1 cellular context compared by ENCODE assay signal in genomic region chr6:27809939-27810767, GRCh38.
TF ChIP-seq lines count a peak whose summit lies in the region.

No MANE protein-coding gene starts in this region.

TF ChIP-seq in HepG2, 621 proteins besides CTCF, POLR2A, EP300 and RAD21 (continued from another document and continues in another):
- TF ChIP-seq, protein P1, sequence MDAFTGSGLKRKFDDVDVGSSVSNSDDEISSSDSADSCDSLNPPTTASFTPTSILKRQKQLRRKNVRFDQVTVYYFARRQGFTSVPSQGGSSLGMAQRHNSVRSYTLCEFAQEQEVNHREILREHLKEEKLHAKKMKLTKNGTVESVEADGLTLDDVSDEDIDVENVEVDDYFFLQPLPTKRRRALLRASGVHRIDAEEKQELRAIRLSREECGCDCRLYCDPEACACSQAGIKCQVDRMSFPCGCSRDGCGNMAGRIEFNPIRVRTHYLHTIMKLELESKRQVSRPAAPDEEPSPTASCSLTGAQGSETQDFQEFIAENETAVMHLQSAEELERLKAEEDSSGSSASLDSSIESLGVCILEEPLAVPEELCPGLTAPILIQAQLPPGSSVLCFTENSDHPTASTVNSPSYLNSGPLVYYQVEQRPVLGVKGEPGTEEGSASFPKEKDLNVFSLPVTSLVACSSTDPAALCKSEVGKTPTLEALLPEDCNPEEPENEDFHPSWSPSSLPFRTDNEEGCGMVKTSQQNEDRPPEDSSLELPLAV (CRISPR knock-in tag; conservative IDR thresholded peaks at IDR 0.05; ENCODE audit: low read depth): no peak
- TF ChIP-seq NKX3-1 (CRISPR knock-in tag; IDR thresholded peaks at IDR 0.05) (peak; percentile 84), HMG20A (CRISPR knock-in tag; IDR thresholded peaks at IDR 0.05; ENCODE audit: borderline replicate concordance) (peak; percentile 40; the same call in 1 of the 2 replicates), HOXA7 (CRISPR knock-in tag; IDR thresholded peaks at IDR 0.05) (no peak), GATA4 (IDR thresholded peaks at IDR 0.05; ENCODE audit: borderline replicate concordance, low read depth) (peak; percentile 95), ZNF121 (CRISPR knock-in tag; IDR thresholded peaks at IDR 0.05) (no peak), FOSL2 (CRISPR knock-in tag; IDR thresholded peaks at IDR 0.05) (peak; percentile 47; the same call in 1 of the 2 replicates), GRHL1 (CRISPR knock-in tag; conservative IDR thresholded peaks at IDR 0.05) (no peak), ZNF512 (CRISPR knock-in tag; IDR thresholded peaks at IDR 0.05) (no peak), KDM3A (CRISPR knock-in tag; IDR thresholded peaks at IDR 0.05; ENCODE audit: low read depth) (peak; percentile 81), ZNF354B (CRISPR knock-in tag; IDR thresholded peaks at IDR 0.05) (0 out of 2 replicates have a peak, but pooled peaks have one; percentile 80), MBNL3 (CRISPR knock-in tag; conservative IDR thresholded peaks at IDR 0.05) (no peak), PAX8 (CRISPR knock-in tag; IDR thresholded peaks at IDR 0.05; ENCODE audit: borderline replicate concordance) (no peak), ZBTB7A (CRISPR knock-in tag; IDR thresholded peaks at IDR 0.05) (peak; percentile 82), ZNF253 (CRISPR knock-in tag; IDR thresholded peaks at IDR 0.05; ENCODE audit: borderline replicate concordance) (no peak), MNT (IDR thresholded peaks at IDR 0.05) (no peak), HMGXB4 (CRISPR knock-in tag; IDR thresholded peaks at IDR 0.05; ENCODE audit: borderline replicate concordance in 1 of 2, low read depth in 1 of 2) (peak; percentile 98 to 99), KDM5A (IDR thresholded peaks at IDR 0.05; ENCODE audit: borderline replicate concordance, low read length) (peak; percentile 34; the same call in 1 of the 2 replicates), NCOA5 (CRISPR knock-in tag; IDR thresholded peaks at IDR 0.05) (peak; percentile 88), STAT5B (CRISPR knock-in tag; IDR thresholded peaks at IDR 0.05) (0 out of 2 replicates have a peak, but pooled peaks have one; percentile 59), MAFG (CRISPR knock-in tag; IDR thresholded peaks at IDR 0.05) (0 out of 2 replicates have a peak, but pooled peaks have one; percentile 25), ZNF557 (CRISPR knock-in tag; IDR thresholded peaks at IDR 0.05) (0 out of 2 replicates have a peak, but pooled peaks have one; percentile 31), MIER3 (CRISPR knock-in tag; IDR thresholded peaks at IDR 0.05; ENCODE audit: borderline replicate concordance) (peak; percentile 76; the same call in 1 of the 2 replicates), RNF2 (conservative IDR thresholded peaks at IDR 0.05; ENCODE audit: low read depth) (0 out of 2 replicates have a peak, but pooled peaks have one; percentile 39), ARNT (IDR thresholded peaks at IDR 0.05) (no peak), MLXIP (CRISPR knock-in tag; IDR thresholded peaks at IDR 0.05; ENCODE audit: borderline replicate concordance) (0 out of 2 replicates have a peak, but pooled peaks have one; percentile 37), HNRNPK (IDR thresholded peaks at IDR 0.05; ENCODE audit: low read depth, low read length, poor library complexity, severe bottlenecking) (peak; percentile 28), ZNF83 (CRISPR knock-in tag; IDR thresholded peaks at IDR 0.05; ENCODE audit: borderline replicate concordance) (peak; percentile 97; the same call in 1 of the 2 replicates), SYNCRIP (IDR thresholded peaks at IDR 0.05; ENCODE audit: insufficient read depth, low read depth, low read length) (no peak), CREM (IDR thresholded peaks at IDR 0.05) (peak; percentile 71; the same call in 1 of the 2 replicates), CREM (CRISPR knock-in tag; IDR thresholded peaks at IDR 0.05) (no peak), ZNF335 (CRISPR knock-in tag; IDR thresholded peaks at IDR 0.05) (no peak), ZNF546 (CRISPR knock-in tag; conservative IDR thresholded peaks at IDR 0.05) (peak; percentile 96), IRF9 (CRISPR knock-in tag; IDR thresholded peaks at IDR 0.05; ENCODE audit: borderline replicate concordance) (peak; percentile 90; the same call in 1 of the 2 replicates), RCOR2 (CRISPR knock-in tag; IDR thresholded peaks at IDR 0.05) (peak; percentile 21; the same call in 1 of the 2 replicates), ZNF296 (CRISPR knock-in tag; conservative IDR thresholded peaks at IDR 0.05) (peak; percentile 80; the same call in 1 of the 2 replicates), ZNF530 (CRISPR knock-in tag; IDR thresholded peaks at IDR 0.05; ENCODE audit: low read depth) (no peak), ZSCAN25 (CRISPR knock-in tag; IDR thresholded peaks at IDR 0.05) (peak; percentile 64; the same call in 1 of the 2 replicates), TBX3 (IDR thresholded peaks at IDR 0.05; ENCODE audit: borderline replicate concordance) (no peak), ZNF263 (CRISPR knock-in tag; IDR thresholded peaks at IDR 0.05) (peak; percentile 57), ZSCAN30 (CRISPR knock-in tag; IDR thresholded peaks at IDR 0.05) (peak; percentile 41; the same call in 1 of the 2 replicates), FOXC1 (CRISPR knock-in tag; IDR thresholded peaks at IDR 0.05; ENCODE audit: borderline replicate concordance) (peak; percentile 61; the same call in 1 of the 2 replicates), SRSF1 (optimal IDR thresholded peaks at IDR 0.05; ENCODE audit: low read depth, low read length) (peak; percentile 90)
- TF ChIP-seq, protein P2, sequence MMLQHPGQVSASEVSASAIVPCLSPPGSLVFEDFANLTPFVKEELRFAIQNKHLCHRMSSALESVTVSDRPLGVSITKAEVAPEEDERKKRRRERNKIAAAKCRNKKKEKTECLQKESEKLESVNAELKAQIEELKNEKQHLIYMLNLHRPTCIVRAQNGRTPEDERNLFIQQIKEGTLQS (CRISPR knock-in tag; IDR thresholded peaks at IDR 0.05): peak; percentile 59
- TF ChIP-seq, protein P3, sequence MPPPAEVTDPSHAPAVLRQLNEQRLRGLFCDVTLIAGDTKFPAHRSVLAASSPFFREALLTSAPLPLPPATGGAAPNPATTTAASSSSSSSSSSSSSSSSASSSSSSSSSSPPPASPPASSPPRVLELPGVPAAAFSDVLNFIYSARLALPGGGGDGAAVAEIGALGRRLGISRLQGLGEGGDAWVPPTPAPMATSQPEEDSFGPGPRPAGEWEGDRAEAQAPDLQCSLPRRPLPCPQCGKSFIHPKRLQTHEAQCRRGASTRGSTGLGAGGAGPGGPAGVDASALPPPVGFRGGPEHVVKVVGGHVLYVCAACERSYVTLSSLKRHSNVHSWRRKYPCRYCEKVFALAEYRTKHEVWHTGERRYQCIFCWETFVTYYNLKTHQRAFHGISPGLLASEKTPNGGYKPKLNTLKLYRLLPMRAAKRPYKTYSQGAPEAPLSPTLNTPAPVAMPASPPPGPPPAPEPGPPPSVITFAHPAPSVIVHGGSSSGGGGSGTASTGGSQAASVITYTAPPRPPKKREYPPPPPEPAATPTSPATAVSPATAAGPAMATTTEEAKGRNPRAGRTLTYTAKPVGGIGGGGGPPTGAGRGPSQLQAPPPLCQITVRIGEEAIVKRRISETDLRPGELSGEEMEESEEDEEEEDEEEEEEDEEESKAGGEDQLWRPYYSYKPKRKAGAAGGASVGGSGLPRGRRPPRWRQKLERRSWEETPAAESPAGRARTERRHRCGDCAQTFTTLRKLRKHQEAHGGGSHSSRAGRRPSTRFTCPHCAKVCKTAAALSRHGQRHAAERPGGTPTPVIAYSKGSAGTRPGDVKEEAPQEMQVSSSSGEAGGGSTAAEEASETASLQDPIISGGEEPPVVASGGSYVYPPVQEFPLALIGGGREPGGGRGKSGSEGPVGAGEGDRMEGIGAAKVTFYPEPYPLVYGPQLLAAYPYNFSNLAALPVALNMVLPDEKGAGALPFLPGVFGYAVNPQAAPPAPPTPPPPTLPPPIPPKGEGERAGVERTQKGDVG (CRISPR knock-in tag; IDR thresholded peaks at IDR 0.05; ENCODE audit: borderline replicate concordance): peak; percentile 91; the same call in 1 of the 2 replicates
- TF ChIP-seq, protein P4, sequence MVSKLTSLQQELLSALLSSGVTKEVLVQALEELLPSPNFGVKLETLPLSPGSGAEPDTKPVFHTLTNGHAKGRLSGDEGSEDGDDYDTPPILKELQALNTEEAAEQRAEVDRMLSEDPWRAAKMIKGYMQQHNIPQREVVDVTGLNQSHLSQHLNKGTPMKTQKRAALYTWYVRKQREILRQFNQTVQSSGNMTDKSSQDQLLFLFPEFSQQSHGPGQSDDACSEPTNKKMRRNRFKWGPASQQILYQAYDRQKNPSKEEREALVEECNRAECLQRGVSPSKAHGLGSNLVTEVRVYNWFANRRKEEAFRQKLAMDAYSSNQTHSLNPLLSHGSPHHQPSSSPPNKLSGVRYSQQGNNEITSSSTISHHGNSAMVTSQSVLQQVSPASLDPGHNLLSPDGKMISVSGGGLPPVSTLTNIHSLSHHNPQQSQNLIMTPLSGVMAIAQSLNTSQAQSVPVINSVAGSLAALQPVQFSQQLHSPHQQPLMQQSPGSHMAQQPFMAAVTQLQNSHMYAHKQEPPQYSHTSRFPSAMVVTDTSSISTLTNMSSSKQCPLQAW (CRISPR knock-in tag; IDR thresholded peaks at IDR 0.05): peak; percentile 71
